In the genomic region with DNA sequence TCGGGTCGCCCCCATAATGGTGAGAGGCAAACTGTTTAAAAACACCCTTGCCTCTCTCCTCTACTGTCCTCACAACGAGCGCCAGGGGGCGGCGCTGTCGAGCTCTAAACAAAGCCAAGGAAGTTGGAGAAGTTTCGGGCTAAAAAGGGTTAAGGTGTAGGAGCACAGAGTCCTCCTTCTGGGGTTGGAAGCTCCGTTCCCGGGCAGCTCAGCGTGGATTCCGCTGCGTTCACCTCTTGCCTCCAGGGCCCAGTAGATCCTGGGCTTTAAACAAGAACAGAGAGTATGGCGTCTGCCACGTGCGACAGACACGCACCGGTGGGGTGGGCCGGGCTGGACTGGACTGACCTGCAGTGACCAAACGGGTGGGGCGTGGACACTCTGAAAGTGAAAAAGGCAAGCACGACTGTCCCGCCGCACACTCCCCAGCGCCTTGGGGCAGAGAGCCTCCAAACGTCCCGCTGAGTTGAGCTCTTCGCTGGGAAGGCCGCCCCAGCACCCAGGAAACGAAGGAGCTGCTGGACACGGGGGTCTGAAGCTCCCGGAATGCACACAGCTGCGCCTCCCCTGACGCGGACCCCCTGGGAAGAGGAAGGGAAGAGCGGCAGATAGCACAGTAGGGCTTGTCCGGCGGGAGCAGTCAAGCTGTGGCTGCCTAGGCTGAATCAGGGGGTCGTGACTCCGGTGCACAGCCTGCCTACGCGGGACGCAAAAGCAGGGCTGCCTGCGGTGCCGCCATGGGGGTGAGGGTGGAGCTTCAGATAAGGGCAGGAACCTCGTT, we compare ENCODE assay signal across 1 cellular context.
TF ChIP-seq lines count a peak whose summit lies in the region.

No MANE protein-coding gene starts in this region.

TF ChIP-seq in K562, 482 proteins besides CTCF, POLR2A, EP300 and RAD21 (continued from another document and continues in another):
- TF ChIP-seq, protein P1, sequence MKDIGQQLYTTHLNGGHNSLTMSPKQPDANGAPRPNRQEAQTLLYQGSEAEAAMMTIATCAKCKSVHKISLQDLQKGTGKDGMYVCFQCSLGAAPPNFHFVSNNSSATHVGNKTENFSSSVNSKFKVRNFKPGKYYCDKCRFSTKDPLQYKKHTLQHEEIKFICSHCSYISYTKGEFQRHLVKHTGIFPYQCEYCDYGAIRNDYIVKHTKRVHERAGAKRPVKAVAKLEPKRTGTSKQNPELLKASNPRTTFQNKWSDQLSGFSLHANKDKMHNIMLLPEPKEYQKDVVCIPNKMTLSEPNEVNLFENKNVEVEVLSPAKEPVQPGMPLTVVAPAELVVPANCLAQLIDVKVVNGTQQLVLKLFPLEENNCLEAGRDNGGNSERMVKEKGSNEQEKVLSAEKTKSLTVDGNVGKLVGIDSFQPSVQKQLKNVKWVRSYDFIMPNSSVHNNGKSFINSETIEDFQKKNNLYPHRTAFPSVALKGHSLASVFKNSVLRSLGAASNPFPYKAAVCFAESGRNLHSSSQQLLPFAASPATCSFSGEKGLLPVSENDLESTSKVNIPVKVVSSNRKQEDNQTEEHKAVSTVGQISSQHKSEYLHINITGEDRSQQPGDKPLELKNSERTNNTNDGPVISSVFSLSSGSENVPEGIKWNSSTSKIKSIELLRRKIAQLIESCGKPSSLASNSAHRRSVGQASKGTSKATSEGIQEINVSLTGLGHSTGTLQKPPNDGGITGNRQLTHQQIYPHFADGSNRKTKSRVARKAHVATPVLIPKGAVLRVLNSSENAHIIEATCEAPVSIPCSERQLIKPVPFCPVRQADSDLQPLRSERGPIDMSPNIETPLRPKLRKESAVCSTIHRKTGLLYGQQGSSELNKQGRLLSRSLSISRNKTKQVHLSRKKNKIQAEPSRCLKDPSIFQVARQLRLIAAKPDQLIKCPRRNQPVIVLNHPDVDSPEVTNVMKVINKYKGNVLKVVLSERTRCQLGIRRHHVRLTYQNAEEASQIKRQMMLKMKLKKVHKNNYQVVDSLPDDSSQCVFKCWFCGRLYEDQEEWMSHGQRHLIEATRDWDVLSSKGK (CRISPR knock-in tag; IDR thresholded peaks at IDR 0.05): no peak
- TF ChIP-seq FOXJ3 (CRISPR knock-in tag; IDR thresholded peaks at IDR 0.05) (no peak), ZNF589 (CRISPR knock-in tag; IDR thresholded peaks at IDR 0.05; ENCODE audit: low read depth) (peak; percentile 69; the same call in 1 of the 2 replicates), SRSF1 (IDR thresholded peaks at IDR 0.05; ENCODE audit: low read depth, low read length) (no peak), SNRNP70 (optimal IDR thresholded peaks at IDR 0.05; ENCODE audit: low read depth, low read length) (no peak), ZNF79 (CRISPR knock-in tag; IDR thresholded peaks at IDR 0.05; ENCODE audit: low read depth) (no peak), POLR2B (IDR thresholded peaks at IDR 0.05; ENCODE audit: low read depth, partially characterized antibody) (no peak), MED1 (CRISPR knock-in tag; IDR thresholded peaks at IDR 0.05; ENCODE audit: borderline replicate concordance) (no peak), IFI16 (CRISPR knock-in tag; IDR thresholded peaks at IDR 0.05) (no peak), GATA2 (CRISPR knock-in tag; IDR thresholded peaks at IDR 0.05) (no peak), ASH1L (IDR thresholded peaks at IDR 0.05; ENCODE audit: borderline replicate concordance, low read depth, partially characterized antibody) (no peak), NFXL1 (CRISPR knock-in tag; IDR thresholded peaks at IDR 0.05) (no peak), MECOM (CRISPR knock-in tag; IDR thresholded peaks at IDR 0.05) (no peak), ZNF41 (CRISPR knock-in tag; conservative IDR thresholded peaks at IDR 0.05) (no peak), ZNF224 (CRISPR knock-in tag; IDR thresholded peaks at IDR 0.05) (no peak), TFAM (CRISPR knock-in tag; conservative IDR thresholded peaks at IDR 0.05) (no peak), MAZ (CRISPR knock-in tag; conservative IDR thresholded peaks at IDR 0.05 in 1 of 2, IDR thresholded peaks at IDR 0.05 in 1 of 2) (peak in 1 of 2 experiments; percentile 64; a peak in 2 of 4 replicates), ZNF431 (CRISPR knock-in tag; IDR thresholded peaks at IDR 0.05) (no peak), MIER1 (IDR thresholded peaks at IDR 0.05; ENCODE audit: low read depth) (no peak), ZNF23 (CRISPR knock-in tag; IDR thresholded peaks at IDR 0.05) (no peak), SAP30 (IDR thresholded peaks at IDR 0.05; ENCODE audit: borderline replicate concordance, insufficient read depth, low read depth, low read length, poor library complexity, severe bottlenecking) (peak; percentile 25), SIRT6 (IDR thresholded peaks at IDR 0.05; ENCODE audit: low read depth, low read length) (no peak), ZNF780A (CRISPR knock-in tag; IDR thresholded peaks at IDR 0.05) (no peak), TEAD2 (tag; IDR thresholded peaks at IDR 0.05) (no peak), FOXP1 (CRISPR knock-in tag; IDR thresholded peaks at IDR 0.05) (no peak), ZC3H8 (IDR thresholded peaks at IDR 0.05) (no peak), PYGO2 (tag; IDR thresholded peaks at IDR 0.05) (no peak), ARHGAP35 (IDR thresholded peaks at IDR 0.05; ENCODE audit: partially characterized antibody) (no peak), CEBPB (tag; IDR thresholded peaks at IDR 0.05) (no peak), ZFP36 (IDR thresholded peaks at IDR 0.05; ENCODE audit: low read depth, low read length, partially characterized antibody) (no peak)
- TF ChIP-seq, protein P2, sequence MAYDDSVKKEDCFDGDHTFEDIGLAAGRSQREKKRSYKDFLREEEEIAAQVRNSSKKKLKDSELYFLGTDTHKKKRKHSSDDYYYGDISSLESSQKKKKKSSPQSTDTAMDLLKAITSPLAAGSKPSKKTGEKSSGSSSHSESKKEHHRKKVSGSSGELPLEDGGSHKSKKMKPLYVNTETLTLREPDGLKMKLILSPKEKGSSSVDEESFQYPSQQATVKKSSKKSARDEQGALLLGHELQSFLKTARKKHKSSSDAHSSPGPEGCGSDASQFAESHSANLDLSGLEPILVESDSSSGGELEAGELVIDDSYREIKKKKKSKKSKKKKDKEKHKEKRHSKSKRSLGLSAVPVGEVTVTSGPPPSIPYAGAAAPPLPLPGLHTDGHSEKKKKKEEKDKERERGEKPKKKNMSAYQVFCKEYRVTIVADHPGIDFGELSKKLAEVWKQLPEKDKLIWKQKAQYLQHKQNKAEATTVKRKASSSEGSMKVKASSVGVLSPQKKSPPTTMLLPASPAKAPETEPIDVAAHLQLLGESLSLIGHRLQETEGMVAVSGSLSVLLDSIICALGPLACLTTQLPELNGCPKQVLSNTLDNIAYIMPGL (CRISPR knock-in tag; IDR thresholded peaks at IDR 0.05): no peak
- TF ChIP-seq, protein P3, sequence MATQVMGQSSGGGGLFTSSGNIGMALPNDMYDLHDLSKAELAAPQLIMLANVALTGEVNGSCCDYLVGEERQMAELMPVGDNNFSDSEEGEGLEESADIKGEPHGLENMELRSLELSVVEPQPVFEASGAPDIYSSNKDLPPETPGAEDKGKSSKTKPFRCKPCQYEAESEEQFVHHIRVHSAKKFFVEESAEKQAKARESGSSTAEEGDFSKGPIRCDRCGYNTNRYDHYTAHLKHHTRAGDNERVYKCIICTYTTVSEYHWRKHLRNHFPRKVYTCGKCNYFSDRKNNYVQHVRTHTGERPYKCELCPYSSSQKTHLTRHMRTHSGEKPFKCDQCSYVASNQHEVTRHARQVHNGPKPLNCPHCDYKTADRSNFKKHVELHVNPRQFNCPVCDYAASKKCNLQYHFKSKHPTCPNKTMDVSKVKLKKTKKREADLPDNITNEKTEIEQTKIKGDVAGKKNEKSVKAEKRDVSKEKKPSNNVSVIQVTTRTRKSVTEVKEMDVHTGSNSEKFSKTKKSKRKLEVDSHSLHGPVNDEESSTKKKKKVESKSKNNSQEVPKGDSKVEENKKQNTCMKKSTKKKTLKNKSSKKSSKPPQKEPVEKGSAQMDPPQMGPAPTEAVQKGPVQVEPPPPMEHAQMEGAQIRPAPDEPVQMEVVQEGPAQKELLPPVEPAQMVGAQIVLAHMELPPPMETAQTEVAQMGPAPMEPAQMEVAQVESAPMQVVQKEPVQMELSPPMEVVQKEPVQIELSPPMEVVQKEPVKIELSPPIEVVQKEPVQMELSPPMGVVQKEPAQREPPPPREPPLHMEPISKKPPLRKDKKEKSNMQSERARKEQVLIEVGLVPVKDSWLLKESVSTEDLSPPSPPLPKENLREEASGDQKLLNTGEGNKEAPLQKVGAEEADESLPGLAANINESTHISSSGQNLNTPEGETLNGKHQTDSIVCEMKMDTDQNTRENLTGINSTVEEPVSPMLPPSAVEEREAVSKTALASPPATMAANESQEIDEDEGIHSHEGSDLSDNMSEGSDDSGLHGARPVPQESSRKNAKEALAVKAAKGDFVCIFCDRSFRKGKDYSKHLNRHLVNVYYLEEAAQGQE (CRISPR knock-in tag; IDR thresholded peaks at IDR 0.05; ENCODE audit: low read depth): no peak
- TF ChIP-seq, protein P4, sequence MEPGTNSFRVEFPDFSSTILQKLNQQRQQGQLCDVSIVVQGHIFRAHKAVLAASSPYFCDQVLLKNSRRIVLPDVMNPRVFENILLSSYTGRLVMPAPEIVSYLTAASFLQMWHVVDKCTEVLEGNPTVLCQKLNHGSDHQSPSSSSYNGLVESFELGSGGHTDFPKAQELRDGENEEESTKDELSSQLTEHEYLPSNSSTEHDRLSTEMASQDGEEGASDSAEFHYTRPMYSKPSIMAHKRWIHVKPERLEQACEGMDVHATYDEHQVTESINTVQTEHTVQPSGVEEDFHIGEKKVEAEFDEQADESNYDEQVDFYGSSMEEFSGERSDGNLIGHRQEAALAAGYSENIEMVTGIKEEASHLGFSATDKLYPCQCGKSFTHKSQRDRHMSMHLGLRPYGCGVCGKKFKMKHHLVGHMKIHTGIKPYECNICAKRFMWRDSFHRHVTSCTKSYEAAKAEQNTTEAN (CRISPR knock-in tag; IDR thresholded peaks at IDR 0.05): no peak
- TF ChIP-seq, protein P5, sequence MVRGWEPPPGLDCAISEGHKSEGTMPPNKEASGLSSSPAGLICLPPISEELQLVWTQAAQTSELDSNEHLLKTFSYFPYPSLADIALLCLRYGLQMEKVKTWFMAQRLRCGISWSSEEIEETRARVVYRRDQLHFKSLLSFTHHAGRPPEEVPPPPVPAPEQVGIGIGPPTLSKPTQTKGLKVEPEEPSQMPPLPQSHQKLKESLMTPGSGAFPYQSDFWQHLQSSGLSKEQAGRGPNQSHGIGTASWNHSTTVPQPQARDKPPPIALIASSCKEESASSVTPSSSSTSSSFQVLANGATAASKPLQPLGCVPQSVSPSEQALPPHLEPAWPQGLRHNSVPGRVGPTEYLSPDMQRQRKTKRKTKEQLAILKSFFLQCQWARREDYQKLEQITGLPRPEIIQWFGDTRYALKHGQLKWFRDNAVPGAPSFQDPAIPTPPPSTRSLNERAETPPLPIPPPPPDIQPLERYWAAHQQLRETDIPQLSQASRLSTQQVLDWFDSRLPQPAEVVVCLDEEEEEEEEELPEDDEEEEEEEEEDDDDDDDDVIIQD (CRISPR knock-in tag; IDR thresholded peaks at IDR 0.05): no peak
- TF ChIP-seq, protein P6, sequence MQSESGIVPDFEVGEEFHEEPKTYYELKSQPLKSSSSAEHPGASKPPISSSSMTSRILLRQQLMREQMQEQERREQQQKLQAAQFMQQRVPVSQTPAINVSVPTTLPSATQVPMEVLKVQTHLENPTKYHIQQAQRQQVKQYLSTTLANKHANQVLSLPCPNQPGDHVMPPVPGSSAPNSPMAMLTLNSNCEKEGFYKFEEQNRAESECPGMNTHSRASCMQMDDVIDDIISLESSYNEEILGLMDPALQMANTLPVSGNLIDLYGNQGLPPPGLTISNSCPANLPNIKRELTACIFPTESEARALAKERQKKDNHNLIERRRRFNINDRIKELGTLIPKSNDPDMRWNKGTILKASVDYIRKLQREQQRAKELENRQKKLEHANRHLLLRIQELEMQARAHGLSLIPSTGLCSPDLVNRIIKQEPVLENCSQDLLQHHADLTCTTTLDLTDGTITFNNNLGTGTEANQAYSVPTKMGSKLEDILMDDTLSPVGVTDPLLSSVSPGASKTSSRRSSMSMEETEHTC (IDR thresholded peaks at IDR 0.05): no peak
- TF ChIP-seq, protein P7, sequence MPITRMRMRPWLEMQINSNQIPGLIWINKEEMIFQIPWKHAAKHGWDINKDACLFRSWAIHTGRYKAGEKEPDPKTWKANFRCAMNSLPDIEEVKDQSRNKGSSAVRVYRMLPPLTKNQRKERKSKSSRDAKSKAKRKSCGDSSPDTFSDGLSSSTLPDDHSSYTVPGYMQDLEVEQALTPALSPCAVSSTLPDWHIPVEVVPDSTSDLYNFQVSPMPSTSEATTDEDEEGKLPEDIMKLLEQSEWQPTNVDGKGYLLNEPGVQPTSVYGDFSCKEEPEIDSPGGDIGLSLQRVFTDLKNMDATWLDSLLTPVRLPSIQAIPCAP (CRISPR knock-in tag; IDR thresholded peaks at IDR 0.05; ENCODE audit: borderline replicate concordance): no peak
- TF ChIP-seq, protein P8, sequence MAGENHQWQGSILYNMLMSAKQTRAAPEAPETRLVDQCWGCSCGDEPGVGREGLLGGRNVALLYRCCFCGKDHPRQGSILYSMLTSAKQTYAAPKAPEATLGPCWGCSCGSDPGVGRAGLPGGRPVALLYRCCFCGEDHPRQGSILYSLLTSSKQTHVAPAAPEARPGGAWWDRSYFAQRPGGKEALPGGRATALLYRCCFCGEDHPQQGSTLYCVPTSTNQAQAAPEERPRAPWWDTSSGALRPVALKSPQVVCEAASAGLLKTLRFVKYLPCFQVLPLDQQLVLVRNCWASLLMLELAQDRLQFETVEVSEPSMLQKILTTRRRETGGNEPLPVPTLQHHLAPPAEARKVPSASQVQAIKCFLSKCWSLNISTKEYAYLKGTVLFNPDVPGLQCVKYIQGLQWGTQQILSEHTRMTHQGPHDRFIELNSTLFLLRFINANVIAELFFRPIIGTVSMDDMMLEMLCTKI (IDR thresholded peaks at IDR 0.05; ENCODE audit: partially characterized antibody): no peak
- TF ChIP-seq, protein P9, sequence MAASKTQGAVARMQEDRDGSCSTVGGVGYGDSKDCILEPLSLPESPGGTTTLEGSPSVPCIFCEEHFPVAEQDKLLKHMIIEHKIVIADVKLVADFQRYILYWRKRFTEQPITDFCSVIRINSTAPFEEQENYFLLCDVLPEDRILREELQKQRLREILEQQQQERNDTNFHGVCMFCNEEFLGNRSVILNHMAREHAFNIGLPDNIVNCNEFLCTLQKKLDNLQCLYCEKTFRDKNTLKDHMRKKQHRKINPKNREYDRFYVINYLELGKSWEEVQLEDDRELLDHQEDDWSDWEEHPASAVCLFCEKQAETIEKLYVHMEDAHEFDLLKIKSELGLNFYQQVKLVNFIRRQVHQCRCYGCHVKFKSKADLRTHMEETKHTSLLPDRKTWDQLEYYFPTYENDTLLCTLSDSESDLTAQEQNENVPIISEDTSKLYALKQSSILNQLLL (CRISPR knock-in tag; IDR thresholded peaks at IDR 0.05; ENCODE audit: borderline replicate concordance): no peak
- TF ChIP-seq, protein P10, sequence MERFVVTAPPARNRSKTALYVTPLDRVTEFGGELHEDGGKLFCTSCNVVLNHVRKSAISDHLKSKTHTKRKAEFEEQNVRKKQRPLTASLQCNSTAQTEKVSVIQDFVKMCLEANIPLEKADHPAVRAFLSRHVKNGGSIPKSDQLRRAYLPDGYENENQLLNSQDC (CRISPR knock-in tag; IDR thresholded peaks at IDR 0.05): no peak
